10 cellular contexts compared by ENCODE assay signal in the genomic region with DNA sequence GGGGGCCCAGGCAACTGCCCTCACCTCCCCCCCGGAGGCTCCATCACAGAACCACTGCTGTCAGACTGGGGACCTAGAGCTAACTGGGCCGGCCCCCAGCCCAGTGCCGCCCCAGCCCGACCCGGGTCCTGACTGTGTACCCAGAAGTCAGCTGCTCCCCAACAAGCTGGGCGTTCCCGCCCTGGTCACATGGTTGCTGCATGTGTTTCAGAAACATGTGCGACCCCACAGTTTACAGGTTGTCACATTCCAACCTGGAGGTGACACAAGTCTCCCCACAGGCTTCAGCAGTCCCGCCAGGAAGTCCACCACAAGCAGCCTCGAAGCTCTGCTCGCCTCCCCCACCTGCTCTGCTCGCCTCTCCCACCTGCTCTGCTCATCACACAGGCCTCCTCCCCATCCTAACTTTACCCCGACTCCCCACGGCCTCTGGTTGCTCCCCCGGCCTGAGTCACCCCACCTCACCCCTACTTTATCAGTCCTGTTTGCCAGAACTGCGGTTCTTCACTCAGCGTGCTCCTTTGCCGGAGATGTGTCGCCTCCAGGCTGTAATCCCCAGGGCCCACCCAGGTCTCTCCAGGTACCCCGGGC. TPM values are rescaled to one million over a fixed set of nuclear protein-coding genes. Genes with fewer than 3 reads are reported as not detected.
DNase-seq lines count a peak whose midpoint lies in the region; ATAC-seq and TF ChIP-seq lines count a peak whose summit lies in the region.
"Had no signal": no experiment of that assay in that cellular context is flagged by ENCODE, and none has a peak within 500 bp of the region (broad histone marks: within the 10 kb centered on the region; RNA-seq: fewer than 3 reads in every experiment).

No MANE protein-coding gene starts in this region.

- CTCF ChIA-PET in activated CD4-positive, alpha-beta T cell treated with anti-CD3 and anti-CD28 coated beads for 36 hours (lab: Charles Lee): interaction anchor here (0.6 kb wide), 1 partner anchor 325 kb away, joined by 3 read pairs; no protein-coding TSS in a partner anchor

- ATAC-seq in activated CD4-positive, alpha-beta T cell treated with anti-CD3 and anti-CD28 coated beads for 36 hours: no peak
- ATAC-seq in RWPE2 (ENCODE audit: low read depth) (no peak), GM18520 (IDR thresholded peaks at IDR 0.05; ENCODE audit: unreplicated experiment) (no peak)

- H3K4me3 Mint-ChIP-seq in activated CD4-positive, alpha-beta T cell treated with anti-CD3 and anti-CD28 coated beads for 36 hours: peak overlapping the region; percentile 78

- H3K27ac ChIP-seq in RWPE2 (ENCODE audit: poor library complexity, severe bottlenecking) (no peak overlapping the region), esophagus squamous epithelium (no peak overlapping the region), skeletal muscle tissue (ENCODE audit: low read depth, low read length) (no peak overlapping the region)

- H3K36me3 ChIP-seq in RWPE2 (ENCODE audit: low read depth) (peaks cover 22% of the 10 kb centered on the region), esophagus squamous epithelium (peaks cover 14 to 66% (median 21%) of the 10 kb centered on the region in 3 donors), skeletal muscle tissue (ENCODE audit: control insufficient read depth in 3 of 3, insufficient read depth in 3 of 3, low read length in 3 of 3) (peaks cover 34 to 38% (median 38%) of the 10 kb centered on the region in 3 donors)

- no peak for TF ChIP-seq POLR2A in esophagus squamous epithelium (IDR thresholded peaks at IDR 0.05)

- H3K9ac ChIP-seq in skeletal muscle tissue (ENCODE audit: low read depth in 1 of 3, low read length in 3 of 3): peak overlapping the region in 2 of 3 donors; percentile 66 to 72

- H3K27me3 ChIP-seq in RWPE2 (ENCODE audit: insufficient read depth, poor library complexity, severe bottlenecking) (no peaks in the 10 kb centered on the region), esophagus squamous epithelium (peaks cover 0 to 8% (median 0%) of the 10 kb centered on the region in 4 donors), skeletal muscle tissue (ENCODE audit: control insufficient read depth in 3 of 3, insufficient read depth in 3 of 3, low read length in 3 of 3) (peaks cover 3 to 5% (median 4%) of the 10 kb centered on the region in 3 donors)
- H3K27me3 ChIP-seq: Peyer's patch had no signal

- intact Hi-C loops in activated CD4-positive, alpha-beta T cell treated with anti-CD3 and anti-CD28 coated beads for 36 hours (cut with DNase I, micrococcal nuclease): no loop called here
- intact Hi-C loops in esophagus squamous epithelium (cut with DNase I): no loop called here

- 62 to 68% methylated on average over 12 to 16 of the region's 20 CpGs for WGBS in esophagus squamous epithelium, 2 donors

- peaks cover 17% of the 10 kb centered on the region for H3K36me3 Mint-ChIP-seq in activated CD4-positive, alpha-beta T cell treated with anti-CD3 and anti-CD28 coated beads for 36 hours (ENCODE audit: low read depth)

- no peaks in the 10 kb centered on the region for H3K27me3 Mint-ChIP-seq in activated CD4-positive, alpha-beta T cell treated with anti-CD3 and anti-CD28 coated beads for 36 hours

- H3K4me1 ChIP-seq in RWPE2 (ENCODE audit: insufficient read depth, poor library complexity, severe bottlenecking): peaks cover 2% of the 10 kb centered on the region
- H3K4me1 ChIP-seq in esophagus squamous epithelium: peaks cover 16 to 25% (median 16%) of the 10 kb centered on the region in 3 donors
- peaks cover 12 to 15% (median 13%) of the 10 kb centered on the region in 3 donors for H3K4me1 ChIP-seq in skeletal muscle tissue (ENCODE audit: control insufficient read depth in 3 of 3, insufficient read depth in 3 of 3, low read length in 3 of 3)

- H3K4me3 ChIP-seq in RWPE2 (ENCODE audit: severe bottlenecking) (peak overlapping the region; percentile 16), esophagus squamous epithelium (peak overlapping the region; percentile 42 to 73 (median 56)), skeletal muscle tissue (ENCODE audit: low read length in 3 of 3) (peak overlapping the region in 1 of 3 donors; percentile 57)

- TF ChIP-seq CTCF in RWPE2 (IDR thresholded peaks at IDR 0.05; ENCODE audit: poor library complexity, severe bottlenecking) (no peak), esophagus squamous epithelium (IDR thresholded peaks at IDR 0.05) (no peak)

- POLR2A ChIA-PET in activated CD4-positive, alpha-beta T cell treated with anti-CD3 and anti-CD28 coated beads for 36 hours (lab: Charles Lee): no interaction called here

- DNase-seq in activated CD4-positive, alpha-beta T cell treated with anti-CD3 and anti-CD28 coated beads for 36 hours: no peak
- no peak for DNase-seq in activated CD4-positive, alpha-beta T cell treated with anti-CD3 and anti-CD28 coated beads for 48 hours
- DNase-seq in RWPE2 (ENCODE audit: low spot score): peak; percentile 64
- no peak for DNase-seq in esophagus squamous epithelium (lab: John Stamatoyannopoulos, UW)
- DNase-seq in NCI-H345 treated with DMSO at 0.1 percent for 48 hours (lab: John Stamatoyannopoulos, UW; ENCODE audit: unreplicated experiment): no peak
- DNase-seq in GF-D8 (lab: John Stamatoyannopoulos, UW): no peak
- DNase-seq: activated gamma-delta T cell had no signal

- no peaks in the 10 kb centered on the region for H3K9me3 ChIP-seq in RWPE2 (ENCODE audit: severe bottlenecking)
- H3K9me3 ChIP-seq in esophagus squamous epithelium: no peaks in the 10 kb centered on the region
- no peaks in the 10 kb centered on the region for H3K9me3 ChIP-seq in skeletal muscle tissue (ENCODE audit: control insufficient read depth in 3 of 3, low read length in 3 of 3)
- H3K9me3 ChIP-seq: Peyer's patch had no signal

- H3K4me1 Mint-ChIP-seq in activated CD4-positive, alpha-beta T cell treated with anti-CD3 and anti-CD28 coated beads for 36 hours: peaks cover 17% of the 10 kb centered on the region

- no peaks in the 10 kb centered on the region for H3K9me3 Mint-ChIP-seq in activated CD4-positive, alpha-beta T cell treated with anti-CD3 and anti-CD28 coated beads for 36 hours (ENCODE audit: low read depth)

- H3K27ac Mint-ChIP-seq in activated CD4-positive, alpha-beta T cell treated with anti-CD3 and anti-CD28 coated beads for 36 hours: no peak overlapping the region

RNA-seq across cellular contexts. Expression of gene MRPL28, which starts 1.0 kb away (rescaled TPM):
- 10 to 100 TPM; 90.2 to 94.4 TPM for total RNA-seq in activated CD4-positive, alpha-beta T cell treated with anti-CD3 and anti-CD28 coated beads for 36 hours
- total RNA-seq in esophagus squamous epithelium: 10 to 100 TPM; 57.9 to 68.2 (median 63.0) TPM
- 43.3 TPM for total RNA-seq in skeletal muscle tissue

RNA-seq across cellular contexts. Expression of gene PGAP6, which starts 12.4 kb away (rescaled TPM):
- total RNA-seq in activated CD4-positive, alpha-beta T cell treated with anti-CD3 and anti-CD28 coated beads for 36 hours: 10 to 100 TPM; 22.9 to 40.8 TPM
- 10 to 100 TPM; 23.5 to 31.7 (median 27.6) TPM for total RNA-seq in esophagus squamous epithelium
- total RNA-seq in skeletal muscle tissue: 11.0 TPM

RNA-seq across cellular contexts. Expression of gene AXIN1, which starts 16.8 kb away (rescaled TPM):
- total RNA-seq in activated CD4-positive, alpha-beta T cell treated with anti-CD3 and anti-CD28 coated beads for 36 hours: 10 to 100 TPM; 20.0 to 23.8 TPM
- 10 to 100 TPM; 17.8 to 32.2 (median 22.2) TPM for total RNA-seq in esophagus squamous epithelium
- total RNA-seq in skeletal muscle tissue: 8.9 TPM

RNA-seq across cellular contexts. Expression of gene NME4, which starts 27.6 kb away (rescaled TPM):
- total RNA-seq in activated CD4-positive, alpha-beta T cell treated with anti-CD3 and anti-CD28 coated beads for 36 hours: 10 to 100 TPM; 55.9 to 72.1 TPM
- total RNA-seq in esophagus squamous epithelium (10 to 100 TPM; 20.7 to 48.3 (median 25.3) TPM), skeletal muscle tissue (21.4 TPM)

RNA-seq across cellular contexts. Expression of gene DECR2, which starts 32.3 kb away (rescaled TPM):
- 10 to 100 TPM; 11.5 to 13.0 TPM for total RNA-seq in activated CD4-positive, alpha-beta T cell treated with anti-CD3 and anti-CD28 coated beads for 36 hours
- total RNA-seq in esophagus squamous epithelium (10 to 100 TPM; 13.6 to 19.6 (median 17.0) TPM), skeletal muscle tissue (2.6 TPM)
